Comparison of ENCODE assay signal across 8 cellular contexts in the genomic region with DNA sequence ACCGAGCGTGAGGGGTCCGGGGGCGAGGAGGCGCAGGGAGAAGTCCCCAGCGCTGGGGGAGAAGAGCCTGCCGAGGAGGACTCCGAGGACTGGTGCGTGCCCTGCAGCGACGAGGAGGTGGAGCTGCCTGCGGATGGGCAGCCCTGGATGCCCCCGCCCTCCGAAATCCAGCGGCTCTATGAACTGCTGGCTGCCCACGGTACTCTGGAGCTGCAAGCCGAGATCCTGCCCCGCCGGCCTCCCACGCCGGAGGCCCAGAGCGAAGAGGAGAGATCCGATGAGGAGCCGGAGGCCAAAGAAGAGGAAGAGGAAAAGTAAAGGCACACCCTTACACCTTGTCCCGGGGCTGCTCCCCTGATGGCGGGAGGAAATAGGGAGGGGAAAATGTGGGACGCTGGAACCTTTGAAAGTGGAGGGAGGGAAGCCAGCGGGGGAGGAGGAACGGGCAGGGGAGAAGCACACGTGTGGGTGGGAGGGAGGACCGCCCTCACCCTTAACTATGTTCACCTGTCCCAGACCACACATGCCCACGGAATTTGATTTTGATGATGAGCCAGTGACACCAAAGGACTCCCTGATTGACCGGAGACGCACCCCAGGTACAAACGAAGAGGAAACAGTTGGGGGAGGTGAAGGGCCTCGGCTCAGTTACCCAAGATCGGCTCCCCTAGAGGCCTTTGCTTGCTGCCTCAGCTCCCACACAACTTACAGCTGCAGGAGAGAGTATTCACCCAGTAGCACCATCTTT. TPM values are rescaled to one million over a fixed set of nuclear protein-coding genes. Genes with fewer than 3 reads are reported as not detected.
DNase-seq lines count a peak whose midpoint lies in the region; ATAC-seq lines count a peak whose summit lies in the region.

No MANE protein-coding gene starts in this region.

- ATAC-seq in GM19023 (IDR thresholded peaks at IDR 0.05; ENCODE audit: unreplicated experiment): peak; percentile 1
- peak; percentile 2 for ATAC-seq in HG03469 (IDR thresholded peaks at IDR 0.05; ENCODE audit: unreplicated experiment)
- ATAC-seq in right cardiac atrium: peak; percentile 49 to 63
- ATAC-seq in GM19467 (IDR thresholded peaks at IDR 0.05; ENCODE audit: unreplicated experiment): no peak

- DNase-seq in RKO (ENCODE audit: low spot score) (peak; percentile 79), adipocyte (ENCODE audit: low read depth) (peak; percentile 80), right cardiac atrium (peak; percentile 76 to 89 (median 89))

- H3K36me3 ChIP-seq in BLaER1 (peaks cover 43% of the 10 kb centered on the region), adipocyte (ENCODE audit: control insufficient read depth, insufficient read depth, low read length, severe bottlenecking) (peaks cover 4% of the 10 kb centered on the region), rectal smooth muscle tissue (ENCODE audit: control insufficient read depth, insufficient read depth, low read length) (peaks cover 3% of the 10 kb centered on the region)

- peak overlapping the region; percentile 98 for H3K9ac ChIP-seq in BLaER1
- H3K9ac ChIP-seq in adipocyte (ENCODE audit: low read length): peak overlapping the region; percentile 91
- peak overlapping the region; percentile 94 for H3K9ac ChIP-seq in rectal smooth muscle tissue (ENCODE audit: low read length)

- H3K4me1 ChIP-seq in BLaER1 (peaks cover 81% of the 10 kb centered on the region), adipocyte (ENCODE audit: control insufficient read depth, insufficient read depth, low read length) (peaks cover 27% of the 10 kb centered on the region), right cardiac atrium (ENCODE audit: control insufficient read depth, insufficient read depth, low read length) (peaks cover 2% of the 10 kb centered on the region), rectal smooth muscle tissue (ENCODE audit: control insufficient read depth, insufficient read depth, low read length) (peaks cover 30% of the 10 kb centered on the region)

- H3K27me3 ChIP-seq in BLaER1: no peaks in the 10 kb centered on the region
- no peaks in the 10 kb centered on the region for H3K27me3 ChIP-seq in adipocyte (replicated peaks; ENCODE audit: control insufficient read depth, insufficient read depth, low read length)
- H3K27me3 ChIP-seq in right cardiac atrium (ENCODE audit: control insufficient read depth, insufficient read depth): no peaks in the 10 kb centered on the region
- H3K27me3 ChIP-seq in rectal smooth muscle tissue (ENCODE audit: control insufficient read depth, insufficient read depth, low read length): no peaks in the 10 kb centered on the region

- H3K27ac ChIP-seq in BLaER1 (peak overlapping the region; percentile 86), right cardiac atrium (ENCODE audit: low read length) (peak overlapping the region; percentile 98), rectal smooth muscle tissue (ENCODE audit: low read depth, low read length) (peak overlapping the region; percentile 95)

- intact Hi-C loops in right cardiac atrium (cut with DNase I): loop anchor here in 1 of 4 donors (10.0 kb wide), 1 partner anchor 178 kb away; the partner anchor contains the start of genes HIRIP3 and INO80E

- 4% methylated on average over 37 of the region's 37 CpGs for WGBS in right cardiac atrium

- H4K20me1 ChIP-seq in BLaER1: peaks cover 47% of the 10 kb centered on the region

- H3K4me2 ChIP-seq in BLaER1: peak overlapping the region; percentile 99

- H3K4me3 ChIP-seq in BLaER1: peak overlapping the region; percentile 83
- H3K4me3 ChIP-seq in adipocyte (ENCODE audit: low read length): peak overlapping the region; percentile 89
- H3K4me3 ChIP-seq in right cardiac atrium (ENCODE audit: low read length): peak overlapping the region; percentile 62
- H3K4me3 ChIP-seq in rectal smooth muscle tissue (ENCODE audit: low read length): peak overlapping the region; percentile 88

- H3K9me3 ChIP-seq in BLaER1 (no peaks in the 10 kb centered on the region), adipocyte (ENCODE audit: control insufficient read depth, low read length) (no peaks in the 10 kb centered on the region), right cardiac atrium (ENCODE audit: control insufficient read depth, low read length) (no peaks in the 10 kb centered on the region)

RNA-seq across cellular contexts. Expression of gene PAGR1, which starts 0.9 kb away (rescaled TPM):
- total RNA-seq in right cardiac atrium: 10 to 100 TPM; 13.7 to 20.3 (median 15.2) TPM
- 33.8 TPM for polyA plus RNA-seq in right cardiac atrium

RNA-seq across cellular contexts. Expression of gene MVP, which starts 3.4 kb away (rescaled TPM):
- total RNA-seq in right cardiac atrium: 10 to 100 TPM; 48.2 to 73.9 (median 64.0) TPM
- polyA plus RNA-seq in right cardiac atrium: 50.6 TPM

RNA-seq across cellular contexts. Expression of gene PRRT2, which starts 4.9 kb away (rescaled TPM):
- total RNA-seq in right cardiac atrium: 1 to 10 TPM; 2.5 to 5.0 (median 4.4) TPM
- 4.8 TPM for polyA plus RNA-seq in right cardiac atrium

RNA-seq across cellular contexts. Expression of gene MAZ, which starts 10.5 kb away (rescaled TPM):
- total RNA-seq in right cardiac atrium: 100 to 1,000 TPM in 3 of 4 donors, 10 to 100 TPM in 1; 82.3 to 113 (median 104) TPM
- polyA plus RNA-seq in right cardiac atrium: 69.3 TPM

RNA-seq across cellular contexts. Expression of gene KIF22, which starts 26.3 kb away (rescaled TPM):
- total RNA-seq in right cardiac atrium: 10 to 100 TPM; 19.0 to 53.8 (median 41.6) TPM
- polyA plus RNA-seq in right cardiac atrium: 89.6 TPM
